8 cellular contexts compared by ENCODE assay signal in the genomic region with DNA sequence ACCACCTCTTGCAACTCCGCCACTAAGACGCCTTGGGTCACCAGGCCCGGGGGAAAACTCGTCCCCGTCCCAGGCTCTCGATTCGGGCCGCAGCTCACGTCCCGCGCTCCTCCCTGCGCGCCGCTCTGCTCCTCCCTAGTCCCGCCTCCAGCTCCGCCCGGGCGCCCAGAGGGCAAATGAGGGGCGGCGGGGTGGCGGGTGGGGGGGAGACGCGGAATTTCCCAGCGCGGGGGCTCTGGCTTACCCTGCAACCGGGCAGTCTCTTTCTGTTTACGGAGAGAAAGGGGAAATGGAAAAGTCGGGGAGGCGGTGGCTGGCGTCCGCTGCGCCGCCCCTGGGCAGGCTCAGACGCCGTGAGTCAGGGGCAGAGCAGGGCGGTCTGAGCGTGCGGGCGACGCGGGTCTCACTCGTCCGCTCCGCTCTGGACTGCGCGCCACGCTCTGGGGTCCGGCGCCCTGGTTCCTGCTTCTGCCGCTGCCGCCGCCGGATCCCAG. TPM values are rescaled to one million over a fixed set of nuclear protein-coding genes. Genes with fewer than 3 reads are reported as not detected.
DNase-seq lines count a peak whose midpoint lies in the region; ATAC-seq lines count a peak whose summit lies in the region.

A gene (plus strand): TSS at position 406 of the 494 bp plus-strand sequence. CDS start 4,755 bp downstream, outside the sequence.

- in situ Hi-C loops in Caki2 (cut with HindIII; ENCODE audit: low pct_unique_long_range_greater_than_20kb, low sequenced_read_pairs) = no loop called here

- H3K27ac Mint-ChIP-seq in activated T-helper 2 cell treated with anti-CD3 and anti-CD28 coated beads, Interferon-gamma antibody, Interleukin-2, Interleukin-4, amounts not matched to agents 10 μg/mL and 5 μg/mL and 100 μg/mL, durations not matched to agents 14 hours and 24 hours and 36 hours = peak within 1 kb of the TSS; percentile 76
- H3K27ac Mint-ChIP-seq in natural killer cell treated with Interleukin-12 subunit alpha and Interleukin-12 subunit beta and Interleukin-15 and Interleukin-18, amount 100 ng/mL, for 72 hours = peak within 1 kb of the TSS; percentile 91 to 99

- H3K9me3 Mint-ChIP-seq in activated T-helper 2 cell treated with anti-CD3 and anti-CD28 coated beads, Interferon-gamma antibody, Interleukin-2, Interleukin-4, amounts not matched to agents 10 μg/mL and 5 μg/mL and 100 μg/mL, durations not matched to agents 14 hours and 24 hours and 36 hours = no peaks in the 10 kb centered on the region
- H3K9me3 Mint-ChIP-seq in natural killer cell treated with Interleukin-12 subunit alpha and Interleukin-12 subunit beta and Interleukin-15 and Interleukin-18, amount 100 ng/mL, for 72 hours = no peaks in the 10 kb centered on the region

- H3K4me1 Mint-ChIP-seq in activated T-helper 2 cell treated with anti-CD3 and anti-CD28 coated beads, Interferon-gamma antibody, Interleukin-2, Interleukin-4, amounts not matched to agents 10 μg/mL and 5 μg/mL and 100 μg/mL, durations not matched to agents 14 hours and 24 hours and 36 hours (ENCODE audit: low read depth) = peaks cover 54% of the 10 kb centered on the region
- peaks cover 38 to 53% of the 10 kb centered on the region in 2 donors for H3K4me1 Mint-ChIP-seq in natural killer cell treated with Interleukin-12 subunit alpha and Interleukin-12 subunit beta and Interleukin-15 and Interleukin-18, amount 100 ng/mL, for 72 hours (ENCODE audit: low read depth in 2 of 2)

- intact Hi-C loops in activated T-helper 2 cell treated with anti-CD3 and anti-CD28 coated beads, Interferon-gamma antibody, Interleukin-2, Interleukin-4, amounts not matched to agents 10 μg/mL and 5 μg/mL and 100 μg/mL, durations not matched to agents 14 hours and 24 hours and 36 hours (cut with micrococcal nuclease) = loop anchor here (1.0 to 10.0 kb wide), 4 partner anchors 16 to 1901 kb away; no protein-coding TSS in a partner anchor

- peaks cover 4% of the 10 kb centered on the region for H3K27me3 Mint-ChIP-seq in activated T-helper 2 cell treated with anti-CD3 and anti-CD28 coated beads, Interferon-gamma antibody, Interleukin-2, Interleukin-4, amounts not matched to agents 10 μg/mL and 5 μg/mL and 100 μg/mL, durations not matched to agents 14 hours and 24 hours and 36 hours (ENCODE audit: low read depth)
- no peaks in the 10 kb centered on the region for H3K27me3 Mint-ChIP-seq in natural killer cell treated with Interleukin-12 subunit alpha and Interleukin-12 subunit beta and Interleukin-15 and Interleukin-18, amount 100 ng/mL, for 72 hours

- ATAC-seq in GM19455 (IDR thresholded peaks at IDR 0.05; ENCODE audit: unreplicated experiment) = peak; percentile 63
- peak; percentile 49 for ATAC-seq in HG03571 (IDR thresholded peaks at IDR 0.05; ENCODE audit: unreplicated experiment)
- ATAC-seq in natural killer cell treated with Interleukin-12 subunit alpha and Interleukin-12 subunit beta and Interleukin-15 and Interleukin-18, amount 100 ng/mL, for 72 hours = peak; percentile 87 to 89
- peak; percentile 81 for ATAC-seq in stimulated activated naive CD8-positive, alpha-beta T cell treated with anti-CD3 and anti-CD28 coated beads, Interleukin-15, Interleukin-2, amounts not matched to agents 100 U/mL and 50 U/mL, for 24 hours

- H3K4me3 Mint-ChIP-seq in activated T-helper 2 cell treated with anti-CD3 and anti-CD28 coated beads, Interferon-gamma antibody, Interleukin-2, Interleukin-4, amounts not matched to agents 10 μg/mL and 5 μg/mL and 100 μg/mL, durations not matched to agents 14 hours and 24 hours and 36 hours (ENCODE audit: low read depth) = peak within 1 kb of the TSS; percentile 82
- peak within 1 kb of the TSS; percentile 93 for H3K4me3 Mint-ChIP-seq in natural killer cell treated with Interleukin-12 subunit alpha and Interleukin-12 subunit beta and Interleukin-15 and Interleukin-18, amount 100 ng/mL, for 72 hours

- H3K36me3 Mint-ChIP-seq in activated T-helper 2 cell treated with anti-CD3 and anti-CD28 coated beads, Interferon-gamma antibody, Interleukin-2, Interleukin-4, amounts not matched to agents 10 μg/mL and 5 μg/mL and 100 μg/mL, durations not matched to agents 14 hours and 24 hours and 36 hours (ENCODE audit: low read depth) = peaks cover 42% of the 10 kb centered on the region
- peaks cover 42% of the 10 kb centered on the region for H3K36me3 Mint-ChIP-seq in natural killer cell treated with Interleukin-12 subunit alpha and Interleukin-12 subunit beta and Interleukin-15 and Interleukin-18, amount 100 ng/mL, for 72 hours

- DNase-seq in Caki2 (ENCODE audit: low read depth) = peak; percentile 98
- DNase-seq in RPMI8226 = peak; percentile 91
- peak; percentile 76 for DNase-seq in activated T-helper 2 cell treated with anti-CD3 and anti-CD28 coated beads, Interferon-gamma antibody, Interleukin-2, Interleukin-4, amounts not matched to agents 10 μg/mL and 5 μg/mL and 100 μg/mL, durations not matched to agents 14 hours and 24 hours and 36 hours (ENCODE audit: low spot score)
- DNase-seq in fibroblast of peridontal ligament (ENCODE audit: extremely low read depth) = peak; percentile 60
- peak; percentile 96 for DNase-seq in natural killer cell treated with Interleukin-12 subunit alpha and Interleukin-12 subunit beta and Interleukin-15 and Interleukin-18, amount 100 ng/mL, for 72 hours (ENCODE audit: low spot score)
- DNase-seq in stimulated activated naive CD8-positive, alpha-beta T cell treated with anti-CD3 and anti-CD28 coated beads, Interleukin-15, Interleukin-2, amounts not matched to agents 100 U/mL and 50 U/mL, for 24 hours = peak; percentile 93

RNA-seq across cellular contexts. Expression of the gene that starts here (rescaled TPM):
- 6.6 and 13.2 TPM in 2 replicates for total RNA-seq in Caki2 (2014; rRNA removed; shearing (Covaris generic); ENCODE audit: low replicate concordance)
- 33.5 and 37.1 TPM in 2 replicates for total RNA-seq in activated T-helper 2 cell treated with anti-CD3 and anti-CD28 coated beads, Interferon-gamma antibody, Interleukin-2, Interleukin-4, amounts not matched to agents 10 μg/mL and 5 μg/mL and 100 μg/mL, durations not matched to agents 14 hours and 24 hours and 36 hours
- 100 to 1,000 TPM; 239 to 355 TPM for total RNA-seq in natural killer cell treated with Interleukin-12 subunit alpha and Interleukin-12 subunit beta and Interleukin-15 and Interleukin-18, amount 100 ng/mL, for 72 hours

Comparison
In these comparisons a context has a peak if more than half of its experiments do, and no peak if none do; other contexts are left out.
1. Peak in every context shown above with its lines: DNase-seq and ATAC-seq.